ENCODE assay signal across 1 cellular context in genomic region chr12:1594295-1595025, GRCh38.
TF ChIP-seq lines count a peak whose summit lies in the region.

Gene FBXL14, minus strand, starts transcription at chr12:1594581. Its CDS starts 515 bp downstream, at chr12:1594066.

TF ChIP-seq in HepG2, 621 proteins besides CTCF, POLR2A, EP300 and RAD21 (continued from another document and continues in another):
- no peak for TF ChIP-seq TBX3 (IDR thresholded peaks at IDR 0.05; ENCODE audit: borderline replicate concordance)
- no peak for TF ChIP-seq TMF1 (CRISPR knock-in tag; IDR thresholded peaks at IDR 0.05; ENCODE audit: low read depth)
- TF ChIP-seq ZNF777 (CRISPR knock-in tag; IDR thresholded peaks at IDR 0.05): peak; percentile 47; the same call in 1 of the 2 replicates
- TF ChIP-seq ELF1 (CRISPR knock-in tag; IDR thresholded peaks at IDR 0.05): peak; percentile 50; the same call in 1 of the 2 replicates
- no peak for TF ChIP-seq PAWR (CRISPR knock-in tag; IDR thresholded peaks at IDR 0.05; ENCODE audit: borderline replicate concordance)
- TF ChIP-seq, protein P1, sequence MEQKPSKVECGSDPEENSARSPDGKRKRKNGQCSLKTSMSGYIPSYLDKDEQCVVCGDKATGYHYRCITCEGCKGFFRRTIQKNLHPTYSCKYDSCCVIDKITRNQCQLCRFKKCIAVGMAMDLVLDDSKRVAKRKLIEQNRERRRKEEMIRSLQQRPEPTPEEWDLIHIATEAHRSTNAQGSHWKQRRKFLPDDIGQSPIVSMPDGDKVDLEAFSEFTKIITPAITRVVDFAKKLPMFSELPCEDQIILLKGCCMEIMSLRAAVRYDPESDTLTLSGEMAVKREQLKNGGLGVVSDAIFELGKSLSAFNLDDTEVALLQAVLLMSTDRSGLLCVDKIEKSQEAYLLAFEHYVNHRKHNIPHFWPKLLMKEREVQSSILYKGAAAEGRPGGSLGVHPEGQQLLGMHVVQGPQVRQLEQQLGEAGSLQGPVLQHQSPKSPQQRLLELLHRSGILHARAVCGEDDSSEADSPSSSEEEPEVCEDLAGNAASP (CRISPR knock-in tag; IDR thresholded peaks at IDR 0.05; ENCODE audit: borderline replicate concordance): no peak
- no peak for TF ChIP-seq NFATC3 (CRISPR knock-in tag; IDR thresholded peaks at IDR 0.05)
- TF ChIP-seq KLF9 (CRISPR knock-in tag; IDR thresholded peaks at IDR 0.05; ENCODE audit: low read depth): no peak
- TF ChIP-seq ZNF430 (CRISPR knock-in tag; IDR thresholded peaks at IDR 0.05): 0 out of 2 replicates have a peak, but pooled peaks have one; percentile 21
- TF ChIP-seq MEIS1 (CRISPR knock-in tag; IDR thresholded peaks at IDR 0.05; ENCODE audit: borderline replicate concordance): no peak
- no peak for TF ChIP-seq ARNT2 (CRISPR knock-in tag; IDR thresholded peaks at IDR 0.05; ENCODE audit: low read depth)
- 0 out of 2 replicates have a peak, but pooled peaks have one; percentile 24 for TF ChIP-seq BORCS8-MEF2B (CRISPR knock-in tag; IDR thresholded peaks at IDR 0.05)
- TF ChIP-seq NR3C1 (CRISPR knock-in tag; IDR thresholded peaks at IDR 0.05): no peak
- peak; percentile 20; the same call in 1 of the 2 replicates for TF ChIP-seq MEIS2 (CRISPR knock-in tag; IDR thresholded peaks at IDR 0.05)
- 0 out of 2 replicates have a peak, but pooled peaks have one; percentile 21 for TF ChIP-seq PHF20 (CRISPR knock-in tag; IDR thresholded peaks at IDR 0.05)
- TF ChIP-seq ZNF496 (CRISPR knock-in tag; IDR thresholded peaks at IDR 0.05; ENCODE audit: insufficient replicate concordance): no peak
- TF ChIP-seq HNRNPH1 (optimal IDR thresholded peaks at IDR 0.05; ENCODE audit: low read depth, low read length): no peak
- no peak for TF ChIP-seq ZNF792 (CRISPR knock-in tag; IDR thresholded peaks at IDR 0.05)
- TF ChIP-seq, protein P2, sequence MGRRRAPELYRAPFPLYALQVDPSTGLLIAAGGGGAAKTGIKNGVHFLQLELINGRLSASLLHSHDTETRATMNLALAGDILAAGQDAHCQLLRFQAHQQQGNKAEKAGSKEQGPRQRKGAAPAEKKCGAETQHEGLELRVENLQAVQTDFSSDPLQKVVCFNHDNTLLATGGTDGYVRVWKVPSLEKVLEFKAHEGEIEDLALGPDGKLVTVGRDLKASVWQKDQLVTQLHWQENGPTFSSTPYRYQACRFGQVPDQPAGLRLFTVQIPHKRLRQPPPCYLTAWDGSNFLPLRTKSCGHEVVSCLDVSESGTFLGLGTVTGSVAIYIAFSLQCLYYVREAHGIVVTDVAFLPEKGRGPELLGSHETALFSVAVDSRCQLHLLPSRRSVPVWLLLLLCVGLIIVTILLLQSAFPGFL (CRISPR knock-in tag; IDR thresholded peaks at IDR 0.05): no peak
- no peak for TF ChIP-seq ELF3 (CRISPR knock-in tag; IDR thresholded peaks at IDR 0.05)
- TF ChIP-seq, protein P3, sequence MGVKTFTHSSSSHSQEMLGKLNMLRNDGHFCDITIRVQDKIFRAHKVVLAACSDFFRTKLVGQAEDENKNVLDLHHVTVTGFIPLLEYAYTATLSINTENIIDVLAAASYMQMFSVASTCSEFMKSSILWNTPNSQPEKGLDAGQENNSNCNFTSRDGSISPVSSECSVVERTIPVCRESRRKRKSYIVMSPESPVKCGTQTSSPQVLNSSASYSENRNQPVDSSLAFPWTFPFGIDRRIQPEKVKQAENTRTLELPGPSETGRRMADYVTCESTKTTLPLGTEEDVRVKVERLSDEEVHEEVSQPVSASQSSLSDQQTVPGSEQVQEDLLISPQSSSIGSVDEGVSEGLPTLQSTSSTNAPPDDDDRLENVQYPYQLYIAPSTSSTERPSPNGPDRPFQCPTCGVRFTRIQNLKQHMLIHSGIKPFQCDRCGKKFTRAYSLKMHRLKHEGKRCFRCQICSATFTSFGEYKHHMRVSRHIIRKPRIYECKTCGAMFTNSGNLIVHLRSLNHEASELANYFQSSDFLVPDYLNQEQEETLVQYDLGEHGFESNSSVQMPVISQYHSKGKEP (CRISPR knock-in tag; IDR thresholded peaks at IDR 0.05): no peak
- no peak for TF ChIP-seq ARID2 (CRISPR knock-in tag; IDR thresholded peaks at IDR 0.05; ENCODE audit: borderline replicate concordance)
- no peak for TF ChIP-seq DRAP1 (CRISPR knock-in tag; IDR thresholded peaks at IDR 0.05)
- TF ChIP-seq ZNF605 (CRISPR knock-in tag; IDR thresholded peaks at IDR 0.05): no peak
- no peak for TF ChIP-seq ATRX (CRISPR knock-in tag; IDR thresholded peaks at IDR 0.05; ENCODE audit: borderline replicate concordance)
- no peak for TF ChIP-seq POGZ (CRISPR knock-in tag; IDR thresholded peaks at IDR 0.05)
- TF ChIP-seq, protein P4, sequence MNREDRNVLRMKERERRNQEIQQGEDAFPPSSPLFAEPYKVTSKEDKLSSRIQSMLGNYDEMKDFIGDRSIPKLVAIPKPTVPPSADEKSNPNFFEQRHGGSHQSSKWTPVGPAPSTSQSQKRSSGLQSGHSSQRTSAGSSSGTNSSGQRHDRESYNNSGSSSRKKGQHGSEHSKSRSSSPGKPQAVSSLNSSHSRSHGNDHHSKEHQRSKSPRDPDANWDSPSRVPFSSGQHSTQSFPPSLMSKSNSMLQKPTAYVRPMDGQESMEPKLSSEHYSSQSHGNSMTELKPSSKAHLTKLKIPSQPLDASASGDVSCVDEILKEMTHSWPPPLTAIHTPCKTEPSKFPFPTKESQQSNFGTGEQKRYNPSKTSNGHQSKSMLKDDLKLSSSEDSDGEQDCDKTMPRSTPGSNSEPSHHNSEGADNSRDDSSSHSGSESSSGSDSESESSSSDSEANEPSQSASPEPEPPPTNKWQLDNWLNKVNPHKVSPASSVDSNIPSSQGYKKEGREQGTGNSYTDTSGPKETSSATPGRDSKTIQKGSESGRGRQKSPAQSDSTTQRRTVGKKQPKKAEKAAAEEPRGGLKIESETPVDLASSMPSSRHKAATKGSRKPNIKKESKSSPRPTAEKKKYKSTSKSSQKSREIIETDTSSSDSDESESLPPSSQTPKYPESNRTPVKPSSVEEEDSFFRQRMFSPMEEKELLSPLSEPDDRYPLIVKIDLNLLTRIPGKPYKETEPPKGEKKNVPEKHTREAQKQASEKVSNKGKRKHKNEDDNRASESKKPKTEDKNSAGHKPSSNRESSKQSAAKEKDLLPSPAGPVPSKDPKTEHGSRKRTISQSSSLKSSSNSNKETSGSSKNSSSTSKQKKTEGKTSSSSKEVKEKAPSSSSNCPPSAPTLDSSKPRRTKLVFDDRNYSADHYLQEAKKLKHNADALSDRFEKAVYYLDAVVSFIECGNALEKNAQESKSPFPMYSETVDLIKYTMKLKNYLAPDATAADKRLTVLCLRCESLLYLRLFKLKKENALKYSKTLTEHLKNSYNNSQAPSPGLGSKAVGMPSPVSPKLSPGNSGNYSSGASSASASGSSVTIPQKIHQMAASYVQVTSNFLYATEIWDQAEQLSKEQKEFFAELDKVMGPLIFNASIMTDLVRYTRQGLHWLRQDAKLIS (CRISPR knock-in tag; IDR thresholded peaks at IDR 0.05): no peak
- TF ChIP-seq ZNF652 (CRISPR knock-in tag; IDR thresholded peaks at IDR 0.05; ENCODE audit: borderline replicate concordance, low read depth): peak; percentile 99
- TF ChIP-seq, protein P5, sequence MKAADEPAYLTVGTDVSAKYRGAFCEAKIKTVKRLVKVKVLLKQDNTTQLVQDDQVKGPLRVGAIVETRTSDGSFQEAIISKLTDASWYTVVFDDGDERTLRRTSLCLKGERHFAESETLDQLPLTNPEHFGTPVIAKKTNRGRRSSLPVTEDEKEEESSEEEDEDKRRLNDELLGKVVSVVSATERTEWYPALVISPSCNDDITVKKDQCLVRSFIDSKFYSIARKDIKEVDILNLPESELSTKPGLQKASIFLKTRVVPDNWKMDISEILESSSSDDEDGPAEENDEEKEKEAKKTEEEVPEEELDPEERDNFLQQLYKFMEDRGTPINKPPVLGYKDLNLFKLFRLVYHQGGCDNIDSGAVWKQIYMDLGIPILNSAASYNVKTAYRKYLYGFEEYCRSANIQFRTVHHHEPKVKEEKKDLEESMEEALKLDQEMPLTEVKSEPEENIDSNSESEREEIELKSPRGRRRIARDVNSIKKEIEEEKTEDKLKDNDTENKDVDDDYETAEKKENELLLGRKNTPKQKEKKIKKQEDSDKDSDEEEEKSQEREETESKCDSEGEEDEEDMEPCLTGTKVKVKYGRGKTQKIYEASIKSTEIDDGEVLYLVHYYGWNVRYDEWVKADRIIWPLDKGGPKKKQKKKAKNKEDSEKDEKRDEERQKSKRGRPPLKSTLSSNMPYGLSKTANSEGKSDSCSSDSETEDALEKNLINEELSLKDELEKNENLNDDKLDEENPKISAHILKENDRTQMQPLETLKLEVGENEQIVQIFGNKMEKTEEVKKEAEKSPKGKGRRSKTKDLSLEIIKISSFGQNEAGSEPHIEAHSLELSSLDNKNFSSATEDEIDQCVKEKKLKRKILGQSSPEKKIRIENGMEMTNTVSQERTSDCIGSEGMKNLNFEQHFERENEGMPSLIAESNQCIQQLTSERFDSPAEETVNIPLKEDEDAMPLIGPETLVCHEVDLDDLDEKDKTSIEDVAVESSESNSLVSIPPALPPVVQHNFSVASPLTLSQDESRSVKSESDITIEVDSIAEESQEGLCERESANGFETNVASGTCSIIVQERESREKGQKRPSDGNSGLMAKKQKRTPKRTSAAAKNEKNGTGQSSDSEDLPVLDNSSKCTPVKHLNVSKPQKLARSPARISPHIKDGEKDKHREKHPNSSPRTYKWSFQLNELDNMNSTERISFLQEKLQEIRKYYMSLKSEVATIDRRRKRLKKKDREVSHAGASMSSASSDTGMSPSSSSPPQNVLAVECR (CRISPR knock-in tag; IDR thresholded peaks at IDR 0.05; ENCODE audit: borderline replicate concordance): peak; percentile 80
- TF ChIP-seq ZNF7 (CRISPR knock-in tag; IDR thresholded peaks at IDR 0.05): no peak
- no peak for TF ChIP-seq ZFP90 (CRISPR knock-in tag; IDR thresholded peaks at IDR 0.05; ENCODE audit: borderline replicate concordance)
- TF ChIP-seq FOXK1 (CRISPR knock-in tag; IDR thresholded peaks at IDR 0.05; ENCODE audit: borderline replicate concordance, low read depth): no peak
- TF ChIP-seq MYNN (CRISPR knock-in tag; IDR thresholded peaks at IDR 0.05; ENCODE audit: low read depth): no peak
- TF ChIP-seq HOXA7 (CRISPR knock-in tag; IDR thresholded peaks at IDR 0.05): no peak
- TF ChIP-seq EED (CRISPR knock-in tag; IDR thresholded peaks at IDR 0.05): no peak
- no peak for TF ChIP-seq ZNF282 (IDR thresholded peaks at IDR 0.05; ENCODE audit: partially characterized antibody)
- TF ChIP-seq, protein P6, sequence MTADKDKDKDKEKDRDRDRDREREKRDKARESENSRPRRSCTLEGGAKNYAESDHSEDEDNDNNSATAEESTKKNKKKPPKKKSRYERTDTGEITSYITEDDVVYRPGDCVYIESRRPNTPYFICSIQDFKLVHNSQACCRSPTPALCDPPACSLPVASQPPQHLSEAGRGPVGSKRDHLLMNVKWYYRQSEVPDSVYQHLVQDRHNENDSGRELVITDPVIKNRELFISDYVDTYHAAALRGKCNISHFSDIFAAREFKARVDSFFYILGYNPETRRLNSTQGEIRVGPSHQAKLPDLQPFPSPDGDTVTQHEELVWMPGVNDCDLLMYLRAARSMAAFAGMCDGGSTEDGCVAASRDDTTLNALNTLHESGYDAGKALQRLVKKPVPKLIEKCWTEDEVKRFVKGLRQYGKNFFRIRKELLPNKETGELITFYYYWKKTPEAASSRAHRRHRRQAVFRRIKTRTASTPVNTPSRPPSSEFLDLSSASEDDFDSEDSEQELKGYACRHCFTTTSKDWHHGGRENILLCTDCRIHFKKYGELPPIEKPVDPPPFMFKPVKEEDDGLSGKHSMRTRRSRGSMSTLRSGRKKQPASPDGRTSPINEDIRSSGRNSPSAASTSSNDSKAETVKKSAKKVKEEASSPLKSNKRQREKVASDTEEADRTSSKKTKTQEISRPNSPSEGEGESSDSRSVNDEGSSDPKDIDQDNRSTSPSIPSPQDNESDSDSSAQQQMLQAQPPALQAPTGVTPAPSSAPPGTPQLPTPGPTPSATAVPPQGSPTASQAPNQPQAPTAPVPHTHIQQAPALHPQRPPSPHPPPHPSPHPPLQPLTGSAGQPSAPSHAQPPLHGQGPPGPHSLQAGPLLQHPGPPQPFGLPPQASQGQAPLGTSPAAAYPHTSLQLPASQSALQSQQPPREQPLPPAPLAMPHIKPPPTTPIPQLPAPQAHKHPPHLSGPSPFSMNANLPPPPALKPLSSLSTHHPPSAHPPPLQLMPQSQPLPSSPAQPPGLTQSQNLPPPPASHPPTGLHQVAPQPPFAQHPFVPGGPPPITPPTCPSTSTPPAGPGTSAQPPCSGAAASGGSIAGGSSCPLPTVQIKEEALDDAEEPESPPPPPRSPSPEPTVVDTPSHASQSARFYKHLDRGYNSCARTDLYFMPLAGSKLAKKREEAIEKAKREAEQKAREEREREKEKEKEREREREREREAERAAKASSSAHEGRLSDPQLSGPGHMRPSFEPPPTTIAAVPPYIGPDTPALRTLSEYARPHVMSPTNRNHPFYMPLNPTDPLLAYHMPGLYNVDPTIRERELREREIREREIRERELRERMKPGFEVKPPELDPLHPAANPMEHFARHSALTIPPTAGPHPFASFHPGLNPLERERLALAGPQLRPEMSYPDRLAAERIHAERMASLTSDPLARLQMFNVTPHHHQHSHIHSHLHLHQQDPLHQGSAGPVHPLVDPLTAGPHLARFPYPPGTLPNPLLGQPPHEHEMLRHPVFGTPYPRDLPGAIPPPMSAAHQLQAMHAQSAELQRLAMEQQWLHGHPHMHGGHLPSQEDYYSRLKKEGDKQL (CRISPR knock-in tag; IDR thresholded peaks at IDR 0.05; ENCODE audit: low read depth): no peak
- TF ChIP-seq, protein P7, sequence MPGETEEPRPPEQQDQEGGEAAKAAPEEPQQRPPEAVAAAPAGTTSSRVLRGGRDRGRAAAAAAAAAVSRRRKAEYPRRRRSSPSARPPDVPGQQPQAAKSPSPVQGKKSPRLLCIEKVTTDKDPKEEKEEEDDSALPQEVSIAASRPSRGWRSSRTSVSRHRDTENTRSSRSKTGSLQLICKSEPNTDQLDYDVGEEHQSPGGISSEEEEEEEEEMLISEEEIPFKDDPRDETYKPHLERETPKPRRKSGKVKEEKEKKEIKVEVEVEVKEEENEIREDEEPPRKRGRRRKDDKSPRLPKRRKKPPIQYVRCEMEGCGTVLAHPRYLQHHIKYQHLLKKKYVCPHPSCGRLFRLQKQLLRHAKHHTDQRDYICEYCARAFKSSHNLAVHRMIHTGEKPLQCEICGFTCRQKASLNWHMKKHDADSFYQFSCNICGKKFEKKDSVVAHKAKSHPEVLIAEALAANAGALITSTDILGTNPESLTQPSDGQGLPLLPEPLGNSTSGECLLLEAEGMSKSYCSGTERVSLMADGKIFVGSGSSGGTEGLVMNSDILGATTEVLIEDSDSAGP (CRISPR knock-in tag; IDR thresholded peaks at IDR 0.05; ENCODE audit: borderline replicate concordance): 0 out of 2 replicates have a peak, but pooled peaks have one; percentile 37
- peak; percentile 66 for TF ChIP-seq TFE3 (CRISPR knock-in tag; IDR thresholded peaks at IDR 0.05)
- TF ChIP-seq PAX8 (CRISPR knock-in tag; IDR thresholded peaks at IDR 0.05; ENCODE audit: borderline replicate concordance): no peak
